1 cellular context compared by ENCODE assay signal in the genomic region with DNA sequence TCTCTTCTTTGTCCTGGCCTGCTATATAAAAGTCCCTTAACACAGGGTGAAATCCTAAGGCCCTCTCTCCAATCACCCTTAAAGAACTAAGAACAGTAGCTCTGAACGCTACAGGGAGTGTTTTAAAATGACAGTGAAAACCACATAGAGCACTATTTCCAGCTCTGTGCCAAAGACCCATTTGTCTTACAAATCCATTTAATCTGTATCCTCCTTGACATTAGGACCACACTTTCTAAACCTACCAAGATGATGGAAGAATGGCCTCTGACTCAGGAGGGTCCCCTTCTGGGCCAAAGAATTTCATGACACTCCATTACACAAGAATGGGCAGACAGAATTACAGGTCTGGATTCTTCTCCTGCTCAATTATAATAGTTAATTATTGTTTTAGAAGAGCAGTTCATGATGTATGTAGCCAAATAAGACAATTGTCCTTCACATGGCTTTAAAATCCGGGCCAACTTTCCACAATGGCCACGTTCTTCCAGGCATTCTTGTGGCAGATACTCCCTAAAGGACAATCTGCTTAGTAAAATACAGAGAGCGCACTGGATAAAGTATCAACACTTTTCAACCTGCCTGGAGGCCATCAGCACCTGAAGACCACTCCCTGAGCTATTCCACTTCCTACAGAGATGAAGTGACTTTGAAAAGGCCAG.
TF ChIP-seq lines count a peak whose summit lies in the region.

No MANE protein-coding gene starts in this region.

TF ChIP-seq in WTC11, 78 proteins besides CTCF, POLR2A, EP300 and RAD21 (continued from another document):
- TF ChIP-seq, protein P1, sequence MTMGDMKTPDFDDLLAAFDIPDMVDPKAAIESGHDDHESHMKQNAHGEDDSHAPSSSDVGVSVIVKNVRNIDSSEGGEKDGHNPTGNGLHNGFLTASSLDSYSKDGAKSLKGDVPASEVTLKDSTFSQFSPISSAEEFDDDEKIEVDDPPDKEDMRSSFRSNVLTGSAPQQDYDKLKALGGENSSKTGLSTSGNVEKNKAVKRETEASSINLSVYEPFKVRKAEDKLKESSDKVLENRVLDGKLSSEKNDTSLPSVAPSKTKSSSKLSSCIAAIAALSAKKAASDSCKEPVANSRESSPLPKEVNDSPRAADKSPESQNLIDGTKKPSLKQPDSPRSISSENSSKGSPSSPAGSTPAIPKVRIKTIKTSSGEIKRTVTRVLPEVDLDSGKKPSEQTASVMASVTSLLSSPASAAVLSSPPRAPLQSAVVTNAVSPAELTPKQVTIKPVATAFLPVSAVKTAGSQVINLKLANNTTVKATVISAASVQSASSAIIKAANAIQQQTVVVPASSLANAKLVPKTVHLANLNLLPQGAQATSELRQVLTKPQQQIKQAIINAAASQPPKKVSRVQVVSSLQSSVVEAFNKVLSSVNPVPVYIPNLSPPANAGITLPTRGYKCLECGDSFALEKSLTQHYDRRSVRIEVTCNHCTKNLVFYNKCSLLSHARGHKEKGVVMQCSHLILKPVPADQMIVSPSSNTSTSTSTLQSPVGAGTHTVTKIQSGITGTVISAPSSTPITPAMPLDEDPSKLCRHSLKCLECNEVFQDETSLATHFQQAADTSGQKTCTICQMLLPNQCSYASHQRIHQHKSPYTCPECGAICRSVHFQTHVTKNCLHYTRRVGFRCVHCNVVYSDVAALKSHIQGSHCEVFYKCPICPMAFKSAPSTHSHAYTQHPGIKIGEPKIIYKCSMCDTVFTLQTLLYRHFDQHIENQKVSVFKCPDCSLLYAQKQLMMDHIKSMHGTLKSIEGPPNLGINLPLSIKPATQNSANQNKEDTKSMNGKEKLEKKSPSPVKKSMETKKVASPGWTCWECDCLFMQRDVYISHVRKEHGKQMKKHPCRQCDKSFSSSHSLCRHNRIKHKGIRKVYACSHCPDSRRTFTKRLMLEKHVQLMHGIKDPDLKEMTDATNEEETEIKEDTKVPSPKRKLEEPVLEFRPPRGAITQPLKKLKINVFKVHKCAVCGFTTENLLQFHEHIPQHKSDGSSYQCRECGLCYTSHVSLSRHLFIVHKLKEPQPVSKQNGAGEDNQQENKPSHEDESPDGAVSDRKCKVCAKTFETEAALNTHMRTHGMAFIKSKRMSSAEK (CRISPR knock-in tag; IDR thresholded peaks at IDR 0.05; ENCODE audit: borderline replicate concordance), result no peak
- TF ChIP-seq, protein P2, sequence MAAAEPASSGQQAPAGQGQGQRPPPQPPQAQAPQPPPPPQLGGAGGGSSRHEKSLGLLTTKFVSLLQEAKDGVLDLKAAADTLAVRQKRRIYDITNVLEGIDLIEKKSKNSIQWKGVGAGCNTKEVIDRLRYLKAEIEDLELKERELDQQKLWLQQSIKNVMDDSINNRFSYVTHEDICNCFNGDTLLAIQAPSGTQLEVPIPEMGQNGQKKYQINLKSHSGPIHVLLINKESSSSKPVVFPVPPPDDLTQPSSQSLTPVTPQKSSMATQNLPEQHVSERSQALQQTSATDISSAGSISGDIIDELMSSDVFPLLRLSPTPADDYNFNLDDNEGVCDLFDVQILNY (CRISPR knock-in tag; IDR thresholded peaks at IDR 0.05), result no peak
- TF ChIP-seq, protein P3, sequence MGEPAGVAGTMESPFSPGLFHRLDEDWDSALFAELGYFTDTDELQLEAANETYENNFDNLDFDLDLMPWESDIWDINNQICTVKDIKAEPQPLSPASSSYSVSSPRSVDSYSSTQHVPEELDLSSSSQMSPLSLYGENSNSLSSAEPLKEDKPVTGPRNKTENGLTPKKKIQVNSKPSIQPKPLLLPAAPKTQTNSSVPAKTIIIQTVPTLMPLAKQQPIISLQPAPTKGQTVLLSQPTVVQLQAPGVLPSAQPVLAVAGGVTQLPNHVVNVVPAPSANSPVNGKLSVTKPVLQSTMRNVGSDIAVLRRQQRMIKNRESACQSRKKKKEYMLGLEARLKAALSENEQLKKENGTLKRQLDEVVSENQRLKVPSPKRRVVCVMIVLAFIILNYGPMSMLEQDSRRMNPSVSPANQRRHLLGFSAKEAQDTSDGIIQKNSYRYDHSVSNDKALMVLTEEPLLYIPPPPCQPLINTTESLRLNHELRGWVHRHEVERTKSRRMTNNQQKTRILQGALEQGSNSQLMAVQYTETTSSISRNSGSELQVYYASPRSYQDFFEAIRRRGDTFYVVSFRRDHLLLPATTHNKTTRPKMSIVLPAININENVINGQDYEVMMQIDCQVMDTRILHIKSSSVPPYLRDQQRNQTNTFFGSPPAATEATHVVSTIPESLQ (CRISPR knock-in tag; IDR thresholded peaks at IDR 0.05), result no peak
